Comparison of ENCODE assay signal across 12 cellular contexts in the genomic region with DNA sequence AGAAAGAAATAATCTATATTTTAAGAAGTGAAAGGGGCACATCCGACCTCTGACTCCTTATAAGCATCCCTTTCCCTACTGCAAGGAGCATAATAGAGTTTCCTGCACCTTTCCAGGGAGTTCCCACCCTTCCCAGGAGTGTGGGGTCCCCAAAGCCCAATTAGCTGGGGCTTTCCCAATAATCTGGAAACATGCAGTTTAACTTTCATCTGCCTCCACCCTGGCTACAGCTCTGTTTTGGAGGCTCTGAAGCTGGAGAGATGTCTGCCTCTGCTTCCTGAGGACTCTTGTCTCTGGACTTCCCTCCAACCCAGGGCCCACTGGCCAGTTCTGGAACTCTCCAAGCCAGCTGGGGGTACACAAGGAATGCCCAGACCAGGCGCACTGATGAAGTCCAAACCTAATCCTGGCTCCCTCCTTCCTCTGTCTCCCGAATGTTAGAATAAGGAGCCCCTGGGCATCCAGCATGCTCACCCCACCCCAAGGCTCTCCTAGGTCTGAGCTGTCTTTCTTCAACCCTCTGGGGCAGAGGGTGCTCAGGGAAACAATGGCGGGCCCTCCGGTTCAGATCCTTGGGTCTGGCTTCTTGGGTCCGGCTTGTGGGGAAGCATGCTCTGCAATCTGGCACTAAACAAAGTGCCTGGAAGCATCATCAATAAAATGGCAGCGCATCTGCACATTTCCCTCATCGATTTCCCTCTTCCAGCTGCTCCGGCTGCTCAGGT. TPM values are rescaled to one million over a fixed set of nuclear protein-coding genes. Genes with fewer than 3 reads are reported as not detected.
DNase-seq lines count a peak whose midpoint lies in the region; ATAC-seq and TF ChIP-seq lines count a peak whose summit lies in the region.
"Had no signal": no experiment of that assay in that cellular context is flagged by ENCODE, and none has a peak within 500 bp of the region (broad histone marks: within the 10 kb centered on the region; RNA-seq: fewer than 3 reads in every experiment).

No MANE protein-coding gene starts in this region.

- peak overlapping the region; percentile 47; the same call in 1 of the 2 replicates for H3K4me3 ChIP-seq in HUES6 (ENCODE audit: low read depth, low read length)
- peak overlapping the region; percentile 74 for H3K4me3 ChIP-seq in epithelial cell of proximal tubule (ENCODE audit: low read depth, low read length)
- H3K4me3 ChIP-seq: BLaER1 treated with 17β-estradiol and CSF1 and Interleukin-3, amounts not matched to agents 10 nM and 100 nM had no signal

- peaks cover 98% of the 10 kb centered on the region for H3K27me3 ChIP-seq in HUES6 (ENCODE audit: control insufficient read depth, insufficient read depth, low read length)
- H3K27me3 ChIP-seq: BLaER1 treated with 17β-estradiol and CSF1 and Interleukin-3, amounts not matched to agents 10 nM and 100 nM had no signal

- H3K9me3 Mint-ChIP-seq in progenitor cell of endocrine pancreas (ENCODE audit: low read depth) = no peaks in the 10 kb centered on the region
- H3K9me3 Mint-ChIP-seq: activated CD4-positive, alpha-beta T cell treated with anti-CD3 and anti-CD28 coated beads, Interleukin-2, amount 10 ng/mL, durations not matched to agents 7 days and 5 days; activated naive CD4-positive, alpha-beta T cell treated with anti-CD3 and anti-CD28 coated beads, Interleukin-2, amount 10 ng/mL, durations not matched to agents 7 days and 5 days; naive B cell had no signal

- peaks cover 63% of the 10 kb centered on the region for H3K4me1 Mint-ChIP-seq in progenitor cell of endocrine pancreas (ENCODE audit: low read depth)
- H3K4me1 Mint-ChIP-seq: activated CD4-positive, alpha-beta T cell treated with anti-CD3 and anti-CD28 coated beads, Interleukin-2, amount 10 ng/mL, durations not matched to agents 7 days and 5 days; activated naive CD4-positive, alpha-beta T cell treated with anti-CD3 and anti-CD28 coated beads, Interleukin-2, amount 10 ng/mL, durations not matched to agents 7 days and 5 days; naive B cell had no signal

- H3K9ac ChIP-seq in HUES6 (ENCODE audit: low read length) = peak overlapping the region; percentile 56
- H3K9ac ChIP-seq: BLaER1 treated with 17β-estradiol and CSF1 and Interleukin-3, amounts not matched to agents 10 nM and 100 nM had no signal

- no peaks in the 10 kb centered on the region for H3K9me3 ChIP-seq in HUES6 (ENCODE audit: control insufficient read depth, insufficient read depth, low read depth, low read length)

- H3K36me3 ChIP-seq in HUES6 (ENCODE audit: control insufficient read depth, insufficient read depth, low read length) = no peaks in the 10 kb centered on the region
- H3K36me3 ChIP-seq: BLaER1 treated with 17β-estradiol and CSF1 and Interleukin-3, amounts not matched to agents 10 nM and 100 nM had no signal

- H3K27me3 Mint-ChIP-seq in progenitor cell of endocrine pancreas = no peaks in the 10 kb centered on the region
- H3K27me3 Mint-ChIP-seq: activated CD4-positive, alpha-beta T cell treated with anti-CD3 and anti-CD28 coated beads, Interleukin-2, amount 10 ng/mL, durations not matched to agents 7 days and 5 days had no signal

- H3K27ac Mint-ChIP-seq in progenitor cell of endocrine pancreas = peak overlapping the region; percentile 71
- H3K27ac Mint-ChIP-seq: activated CD4-positive, alpha-beta T cell treated with anti-CD3 and anti-CD28 coated beads, Interleukin-2, amount 10 ng/mL, durations not matched to agents 7 days and 5 days; activated naive CD4-positive, alpha-beta T cell treated with anti-CD3 and anti-CD28 coated beads, Interleukin-2, amount 10 ng/mL, durations not matched to agents 7 days and 5 days; naive B cell had no signal

- peaks cover 14% of the 10 kb centered on the region for H3K36me3 Mint-ChIP-seq in progenitor cell of endocrine pancreas (ENCODE audit: insufficient read depth)
- H3K36me3 Mint-ChIP-seq: activated naive CD4-positive, alpha-beta T cell treated with anti-CD3 and anti-CD28 coated beads, Interleukin-2, amount 10 ng/mL, durations not matched to agents 7 days and 5 days; naive B cell had no signal

- no peak for DNase-seq in epithelial cell of proximal tubule (ENCODE audit: low read depth)
- DNase-seq in progenitor cell of endocrine pancreas (ENCODE audit: low spot score, unreplicated experiment) = no peak
- DNase-seq in NCI-H146 treated with DMSO at 0.1 percent for 48 hours (lab: John Stamatoyannopoulos, UW; ENCODE audit: unreplicated experiment) = no peak
- no peak for DNase-seq in HuH-7.5 (ENCODE audit: low spot score)
- DNase-seq: activated CD4-positive, alpha-beta T cell treated with anti-CD3 and anti-CD28 coated beads, Interleukin-2, amount 10 ng/mL, durations not matched to agents 7 days and 5 days; activated naive CD4-positive, alpha-beta T cell treated with anti-CD3 and anti-CD28 coated beads, Interleukin-2, amount 10 ng/mL, durations not matched to agents 7 days and 5 days; hypothalamus; naive B cell; NCI-H146 had no signal

- H3K4me1 ChIP-seq in HUES6 (ENCODE audit: control insufficient read depth, insufficient read depth, low read length) = peaks cover 20% of the 10 kb centered on the region; the same call in 1 of the 2 replicates
- H3K4me1 ChIP-seq: BLaER1 treated with 17β-estradiol and CSF1 and Interleukin-3, amounts not matched to agents 10 nM and 100 nM had no signal

- H3K4me3 Mint-ChIP-seq in progenitor cell of endocrine pancreas (ENCODE audit: low read depth) = peak overlapping the region; percentile 97
- H3K4me3 Mint-ChIP-seq: activated CD4-positive, alpha-beta T cell treated with anti-CD3 and anti-CD28 coated beads, Interleukin-2, amount 10 ng/mL, durations not matched to agents 7 days and 5 days; activated naive CD4-positive, alpha-beta T cell treated with anti-CD3 and anti-CD28 coated beads, Interleukin-2, amount 10 ng/mL, durations not matched to agents 7 days and 5 days; naive B cell had no signal

- no peak overlapping the region for H3K27ac ChIP-seq in HUES6 (ENCODE audit: low read depth, low read length)
- H3K27ac ChIP-seq: BLaER1 treated with 17β-estradiol and CSF1 and Interleukin-3, amounts not matched to agents 10 nM and 100 nM had no signal

- no peak for ATAC-seq in HG02938 (IDR thresholded peaks at IDR 0.05; ENCODE audit: unreplicated experiment)

- TF ChIP-seq CTCF in epithelial cell of proximal tubule (conservative IDR thresholded peaks at IDR 0.05; ENCODE audit: low read depth, low read length) = no peak
- TF ChIP-seq CTCF in progenitor cell of endocrine pancreas (IDR thresholded peaks at IDR 0.05; ENCODE audit: unreplicated experiment) = no peak

RNA-seq across cellular contexts. Expression of a gene that starts 13.4 kb away (rescaled TPM):
- total RNA-seq in epithelial cell of proximal tubule (9.2 and 14.6 TPM in 2 replicates), progenitor cell of endocrine pancreas (13.7 TPM in 2 replicates)

RNA-seq across cellular contexts. Expression of a gene that starts 14.6 kb away (rescaled TPM):
- total RNA-seq in epithelial cell of proximal tubule = 0.69 and 2.0 TPM in 2 replicates
- 17.9 and 18.6 TPM in 2 replicates for total RNA-seq in progenitor cell of endocrine pancreas
- total RNA-seq: activated CD4-positive, alpha-beta T cell treated with anti-CD3 and anti-CD28 coated beads, Interleukin-2, amount 10 ng/mL, durations not matched to agents 7 days and 5 days had no signal

RNA-seq across cellular contexts. Expression of a gene that starts 21.3 kb away (rescaled TPM):
- total RNA-seq in epithelial cell of proximal tubule (5.7 and 7.1 TPM in 2 replicates), progenitor cell of endocrine pancreas (27.4 and 31.2 TPM in 2 replicates)

RNA-seq across cellular contexts. Expression of a gene that starts 26.4 kb away (rescaled TPM):
- total RNA-seq in epithelial cell of proximal tubule = 20.1 and 47.6 TPM in 2 replicates
- total RNA-seq in progenitor cell of endocrine pancreas = 12.6 and 18.1 TPM in 2 replicates
- total RNA-seq: activated CD4-positive, alpha-beta T cell treated with anti-CD3 and anti-CD28 coated beads, Interleukin-2, amount 10 ng/mL, durations not matched to agents 7 days and 5 days had no signal

RNA-seq across cellular contexts. Expression of a gene that starts 30.4 kb away (rescaled TPM):
- total RNA-seq in epithelial cell of proximal tubule (5.7 and 11.8 TPM in 2 replicates), progenitor cell of endocrine pancreas (0.38 TPM in 1 of 2 replicates, not detected in the other)
- total RNA-seq: activated CD4-positive, alpha-beta T cell treated with anti-CD3 and anti-CD28 coated beads, Interleukin-2, amount 10 ng/mL, durations not matched to agents 7 days and 5 days had no signal
